ENCODE assay signal across 8 cellular contexts in the genomic region with DNA sequence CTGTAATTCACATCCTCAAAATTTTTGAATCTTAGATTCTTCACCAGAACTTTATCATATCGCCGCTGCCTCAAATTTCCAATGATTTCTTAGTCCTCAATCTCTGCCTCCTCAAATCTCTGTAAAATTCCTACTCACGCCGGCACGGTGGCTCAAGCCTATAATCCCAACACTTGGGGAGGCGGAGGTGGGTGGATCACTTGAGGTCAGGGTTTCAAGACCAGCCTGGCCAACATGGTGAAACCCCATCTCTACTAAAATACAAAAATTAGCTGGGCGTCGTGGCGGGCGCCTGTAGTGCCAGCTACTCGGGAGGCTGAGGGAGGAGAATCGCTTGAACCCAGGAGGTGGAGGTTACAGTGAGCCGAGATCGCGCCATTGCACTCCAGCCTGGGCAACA. TPM values are rescaled to one million over a fixed set of nuclear protein-coding genes. Genes with fewer than 3 reads are reported as not detected.
DNase-seq lines count a peak whose midpoint lies in the region; ATAC-seq, FAIRE-seq and TF ChIP-seq lines count a peak whose summit lies in the region.
"Not testable (repeated sequence)": the region's sequence is repeated elsewhere in the genome, so short reads cannot be mapped to it uniquely, and the experiment has no call there.

No MANE protein-coding gene starts in this region.

- H3K36me3 ChIP-seq in OCI-LY7 (ENCODE audit: insufficient read depth, low read length): peaks cover 16% of the 10 kb centered on the region
- H3K36me3 ChIP-seq in GM12878 (ENCODE audit: control insufficient read depth in 2 of 2, insufficient read depth in 2 of 2, low read length in 1 of 2); smooth muscle cell (ENCODE audit: low read depth): not testable (repeated sequence)

- not testable (repeated sequence) for H3K56ac ChIP-seq in H9 (ENCODE audit: insufficient read length, low read depth, low read length)

- not testable (repeated sequence) for H3K4me1 ChIP-seq in H9 (ENCODE audit: insufficient read depth, low read length); smooth muscle cell (ENCODE audit: low read depth)
- H3K4me1 ChIP-seq in OCI-LY7 (ENCODE audit: insufficient read depth, low read length, poor library complexity, severe bottlenecking) (peaks cover 32% of the 10 kb centered on the region), GM12878 (ENCODE audit: control insufficient read depth, insufficient read depth, low read length) (peaks cover 20% of the 10 kb centered on the region)

- H3K23ac ChIP-seq in H9 (ENCODE audit: insufficient read length, low read depth, low read length): not testable (repeated sequence)

- RAD21 ChIA-PET in GM12878 (lab: Charles Lee; ENCODE audit: unreplicated experiment): interaction anchor here (1.4 to 9.5 kb wide), 2 partner anchors 10 to 22 kb away, joined by 5 to 113 read pairs; no protein-coding TSS in a partner anchor

- not testable (repeated sequence) for H3K27me3 ChIP-seq in H9 (ENCODE audit: insufficient read depth, low read length); GM12878 (replicated peaks in 1 of 2; ENCODE audit: control insufficient read depth in 2 of 2, insufficient read depth in 2 of 2, low read length in 1 of 2); smooth muscle cell (ENCODE audit: low read depth)

- not testable (repeated sequence) for ATAC-seq in GM12878; naive thymus-derived CD8-positive, alpha-beta T cell

- not testable (repeated sequence) for BruUV-seq in OCI-LY7 (replicated peaks; lab: Mats Ljungman, UMichigan); GM12878 (replicated peaks; lab: Mats Ljungman, UMichigan)

- H3K27ac Mint-ChIP-seq in H9: peak overlapping the region in 1 of 3 experiments; percentile 66; a peak in 1 of 7 replicates
- peak overlapping the region; percentile 85 for H3K27ac Mint-ChIP-seq in activated CD4-positive, alpha-beta memory T cell treated with anti-CD3 and anti-CD28 coated beads, Interleukin-2, amount 10 ng/mL, durations not matched to agents 7 days and 5 days
- H3K27ac Mint-ChIP-seq in naive thymus-derived CD8-positive, alpha-beta T cell: peak overlapping the region in 7 of 10 donors; percentile 41 to 82 (median 63)

- H3T11ph ChIP-seq in H9 (ENCODE audit: low read length): not testable (repeated sequence)

- not testable (repeated sequence) for H2BK20ac ChIP-seq in H9 (ENCODE audit: low read depth, low read length, poor library complexity, severe bottlenecking)

- not testable (repeated sequence) for TF ChIP-seq POLR2A in GM12878 (IDR thresholded peaks at IDR 0.05; ENCODE audit: low read depth, low read length)

- H3K27ac ChIP-seq in C4-2B (peak overlapping the region; percentile 96), OCI-LY7 (ENCODE audit: low read depth, low read length, poor library complexity, severe bottlenecking) (peak overlapping the region; percentile 70)
- H3K27ac ChIP-seq in H9 (ENCODE audit: insufficient read length, low read depth, low read length); GM12878 (ENCODE audit: control insufficient read depth, insufficient read depth); smooth muscle cell (ENCODE audit: low read depth): not testable (repeated sequence)

- H3K14ac ChIP-seq in H9 (ENCODE audit: insufficient read depth, low read length): not testable (repeated sequence)

- H3K79me2 ChIP-seq in H9 (ENCODE audit: insufficient read depth, low read length): peaks cover 21% of the 10 kb centered on the region; the same call in 1 of the 2 replicates
- peaks cover 37% of the 10 kb centered on the region for H3K79me2 ChIP-seq in OCI-LY7 (ENCODE audit: insufficient read depth, low read depth, low read length)
- peaks cover 35% of the 10 kb centered on the region for H3K79me2 ChIP-seq in GM12878 (ENCODE audit: control insufficient read depth, insufficient read depth, low read length)
- H3K79me2 ChIP-seq in smooth muscle cell (ENCODE audit: low read depth): peaks cover 37% of the 10 kb centered on the region

- H3K36me3 Mint-ChIP-seq in H9 (ENCODE audit: insufficient read depth in 1 of 3, low read depth in 3 of 3); naive thymus-derived CD8-positive, alpha-beta T cell: not testable (repeated sequence)
- H3K36me3 Mint-ChIP-seq in activated CD4-positive, alpha-beta memory T cell treated with anti-CD3 and anti-CD28 coated beads, Interleukin-2, amount 10 ng/mL, durations not matched to agents 7 days and 5 days (ENCODE audit: low read depth): peaks cover 20% of the 10 kb centered on the region

- H2BK12ac ChIP-seq in H9 (ENCODE audit: insufficient read length, low read depth, low read length): not testable (repeated sequence)

- not testable (repeated sequence) for DNase-seq in H9; OCI-LY7 (ENCODE audit: low spot score); activated CD4-positive, alpha-beta memory T cell treated with anti-CD3 and anti-CD28 coated beads, Interleukin-2, amount 10 ng/mL, durations not matched to agents 7 days and 5 days; GM12878 (ENCODE audit: low read depth, low spot score); fibroblast of mammary gland (ENCODE audit: low read depth); naive thymus-derived CD8-positive, alpha-beta T cell; smooth muscle cell (lab: John Stamatoyannopoulos, UW; ENCODE audit: unreplicated experiment)

- TF ChIP-seq EP300 in GM12878 (IDR thresholded peaks at IDR 0.05; ENCODE audit: borderline replicate concordance in 1 of 2, control insufficient read depth in 1 of 2, low read depth in 2 of 2, low read length in 2 of 2): not testable (repeated sequence)

- not testable (repeated sequence) for H4K5ac ChIP-seq in H9 (ENCODE audit: insufficient read length, low read depth, low read length)

- in situ Hi-C loops in GM12878 (cut with MboI): not testable (repeated sequence)

- H2BK120ac ChIP-seq in H9 (ENCODE audit: low read depth, low read length, poor library complexity, severe bottlenecking): not testable (repeated sequence)

- not testable (repeated sequence) for H3K9me2 ChIP-seq in OCI-LY7 (ENCODE audit: insufficient read depth, low read length)

- SMC1A ChIA-PET in GM12878 (lab: Charles Lee; ENCODE audit: uncharacterized antibody, unreplicated experiment): interaction anchor here (9.5 kb wide), 1 partner anchor 10 kb away, joined by 66 read pairs; no protein-coding TSS in a partner anchor

- not testable (repeated sequence) for H2AFZ ChIP-seq in H9 (ENCODE audit: low read length); smooth muscle cell (ENCODE audit: low read depth)
- peak overlapping the region; percentile 87; the same call in 1 of the 2 replicates for H2AFZ ChIP-seq in OCI-LY7 (ENCODE audit: low read length)
- H2AFZ ChIP-seq in GM12878 (ENCODE audit: control insufficient read depth, low read depth, low read length): peak overlapping the region; percentile 87

- H2BK5ac ChIP-seq in H9 (ENCODE audit: insufficient read length, low read length): not testable (repeated sequence)

- H3K9me3 ChIP-seq in H9 (ENCODE audit: control insufficient read depth, low read depth, low read length); OCI-LY7 (ENCODE audit: low read length); GM12878 (replicated peaks; ENCODE audit: control insufficient read depth, insufficient read depth, low read length); smooth muscle cell (replicated peaks; ENCODE audit: low read depth): not testable (repeated sequence)

- FAIRE-seq in GM12878 (lab: Jason Lieb, UNC): not testable (repeated sequence)

- no CpG with 5 or more reads among the region's 15 CpGs for WGBS in H9 (ENCODE audit: extremely low coverage, insufficient read length, low lambda C conversion rate)
- WGBS in GM12878 (ENCODE audit: insufficient coverage, insufficient replicate concordance, low lambda C conversion rate, missing lambda C conversion rate): 39% methylated on average over 15 of the region's 15 CpGs
- 87% methylated on average over 15 of the region's 15 CpGs for WGBS in smooth muscle cell (ENCODE audit: low lambda C conversion rate)

- H4K8ac ChIP-seq in H9 (replicated peaks; ENCODE audit: insufficient read length, low read depth, low read length): not testable (repeated sequence)

- peaks cover 6 to 14% of the 10 kb centered on the region in 2 experiments for H3K4me1 Mint-ChIP-seq in H9
- H3K4me1 Mint-ChIP-seq in activated CD4-positive, alpha-beta memory T cell treated with anti-CD3 and anti-CD28 coated beads, Interleukin-2, amount 10 ng/mL, durations not matched to agents 7 days and 5 days: peaks cover 61% of the 10 kb centered on the region
- H3K4me1 Mint-ChIP-seq in naive thymus-derived CD8-positive, alpha-beta T cell: peaks cover 17 to 64% (median 52%) of the 10 kb centered on the region in 4 donors

- not testable (repeated sequence) for H2AK5ac ChIP-seq in H9 (ENCODE audit: insufficient read length, low read length)

- TF ChIP-seq RAD21 in GM12878 (IDR thresholded peaks at IDR 0.05; ENCODE audit: insufficient read depth, low read depth, low read length): not testable (repeated sequence)

- peaks cover 14% of the 10 kb centered on the region for H3F3A ChIP-seq in smooth muscle cell (ENCODE audit: low read depth)

- not testable (repeated sequence) for H2BK15ac ChIP-seq in H9 (ENCODE audit: low read depth, low read length)

- H3K18ac ChIP-seq in H9 (ENCODE audit: insufficient read length, low read depth, low read length): not testable (repeated sequence)

- not testable (repeated sequence) for H3K9me3 Mint-ChIP-seq in H9; activated CD4-positive, alpha-beta memory T cell treated with anti-CD3 and anti-CD28 coated beads, Interleukin-2, amount 10 ng/mL, durations not matched to agents 7 days and 5 days; naive thymus-derived CD8-positive, alpha-beta T cell

- H3K4me3 Mint-ChIP-seq in H9: peak overlapping the region; percentile 81 to 99
- H3K4me3 Mint-ChIP-seq in activated CD4-positive, alpha-beta memory T cell treated with anti-CD3 and anti-CD28 coated beads, Interleukin-2, amount 10 ng/mL, durations not matched to agents 7 days and 5 days: peak overlapping the region; percentile 94
- peak overlapping the region; percentile 65 to 92 (median 84) for H3K4me3 Mint-ChIP-seq in naive thymus-derived CD8-positive, alpha-beta T cell

- H3K79me1 ChIP-seq in H9 (ENCODE audit: insufficient read depth, low read depth, low read length, poor library complexity, severe bottlenecking): not testable (repeated sequence)

- not testable (repeated sequence) for H4K91ac ChIP-seq in H9 (ENCODE audit: insufficient read length, low read depth, low read length)

- H3K9ac ChIP-seq in H9 (ENCODE audit: extremely low read depth, insufficient read length, low read length); GM12878 (ENCODE audit: control insufficient read depth, insufficient read depth, low read length); smooth muscle cell (ENCODE audit: low read depth): not testable (repeated sequence)

- H3K27me3 Mint-ChIP-seq in H9 (ENCODE audit: low read depth); activated CD4-positive, alpha-beta memory T cell treated with anti-CD3 and anti-CD28 coated beads, Interleukin-2, amount 10 ng/mL, durations not matched to agents 7 days and 5 days; naive thymus-derived CD8-positive, alpha-beta T cell: not testable (repeated sequence)

- H3K23me2 ChIP-seq in H9 (ENCODE audit: insufficient read length, low read depth, low read length, poor library complexity, severe bottlenecking): not testable (repeated sequence)

- not testable (repeated sequence) for H3K4me2 ChIP-seq in H9 (ENCODE audit: insufficient read depth, insufficient read length, low read length); smooth muscle cell
- peak overlapping the region; percentile 84 for H3K4me2 ChIP-seq in OCI-LY7 (ENCODE audit: low read length)
- peak overlapping the region; percentile 78 for H3K4me2 ChIP-seq in GM12878 (ENCODE audit: control insufficient read depth, insufficient read depth)

- H4K20me1 ChIP-seq in H9 (ENCODE audit: control insufficient read depth, insufficient read depth, insufficient read length); OCI-LY7 (ENCODE audit: insufficient read depth, low read length); GM12878 (ENCODE audit: control insufficient read depth, insufficient read depth): not testable (repeated sequence)
- H4K20me1 ChIP-seq in smooth muscle cell (ENCODE audit: low read depth): peaks cover 33% of the 10 kb centered on the region

- H3K4me3 ChIP-seq in OCI-LY7 (ENCODE audit: low read depth, low read length, poor library complexity, severe bottlenecking) (peak overlapping the region; percentile 75), fibroblast of mammary gland (ENCODE audit: control insufficient read depth, low read depth, low read length) (peak overlapping the region; percentile 87), smooth muscle cell (peak overlapping the region; percentile 91)
- not testable (repeated sequence) for H3K4me3 ChIP-seq in GM12878

- POLR2A ChIA-PET in OCI-LY7 (lab: Charles Lee) (interaction anchor here (1.2 kb wide), 1 partner anchor 17 kb away, joined by 3 read pairs; no protein-coding TSS in a partner anchor), GM12878 (lab: Charles Lee) (interaction anchor here (4.1 kb wide), 1 partner anchor 11 kb away, joined by 32 read pairs; no protein-coding TSS in a partner anchor)
- POLR2A ChIA-PET in activated CD4-positive, alpha-beta memory T cell treated with anti-CD3 and anti-CD28 coated beads, Interleukin-2, amount 10 ng/mL, durations not matched to agents 7 days and 5 days (lab: Charles Lee): interaction anchor here (0.6 to 2.4 kb wide), 4 partner anchors 21 to 161 kb away, joined by 3 to 12 read pairs (median 4); partner anchors contain the start of gene NFE2L1
- POLR2A ChIA-PET in naive thymus-derived CD8-positive, alpha-beta T cell (lab: Charles Lee): interaction anchor here (0.6 to 2.2 kb wide), 3 partner anchors 11 to 301 kb away, joined by 3 to 14 read pairs (median 4); no protein-coding TSS in a partner anchor

- intact Hi-C loops in OCI-LY7 (cut with micrococcal nuclease; ENCODE audit: unreplicated experiment); GM12878 (cut with micrococcal nuclease; ENCODE audit: unreplicated experiment): not testable (repeated sequence)

- H3K4ac ChIP-seq in H9 (ENCODE audit: low read depth, low read length): not testable (repeated sequence)

- CTCF ChIA-PET in OCI-LY7 (lab: Charles Lee; ENCODE audit: unreplicated experiment): not testable (repeated sequence)
- CTCF ChIA-PET in activated CD4-positive, alpha-beta memory T cell treated with anti-CD3 and anti-CD28 coated beads, Interleukin-2, amount 10 ng/mL, durations not matched to agents 7 days and 5 days (lab: Charles Lee): interaction anchor here (1.8 kb wide), 1 partner anchor 66 kb away, joined by 4 read pairs; no protein-coding TSS in a partner anchor
- CTCF ChIA-PET in GM12878 (lab: Yijun Ruan, JAX): interaction anchor here (0.7 to 33.4 kb wide), 4 partner anchors 7 to 702 kb away, joined by 3 to 525 read pairs (median 65); partner anchors contain the start of gene SNX11

- TF ChIP-seq CTCF in C4-2B (conservative IDR thresholded peaks at IDR 0.05); H9 (conservative IDR thresholded peaks at IDR 0.05); OCI-LY7 (conservative IDR thresholded peaks at IDR 0.05; ENCODE audit: low read length); GM12878 (IDR thresholded peaks at IDR 0.05 in 2 of 3, conservative IDR thresholded peaks at IDR 0.05 in 1 of 3; ENCODE audit: control insufficient read depth in 2 of 3, extremely low read depth in 1 of 3, insufficient read depth in 1 of 3, low read depth in 3 of 3, low read length in 3 of 3); fibroblast of mammary gland (conservative IDR thresholded peaks at IDR 0.05; ENCODE audit: control insufficient read depth, insufficient read depth, low read depth, low read length); smooth muscle cell (IDR thresholded peaks at IDR 0.05; ENCODE audit: borderline replicate concordance, insufficient read depth, poor library complexity, severe bottlenecking): not testable (repeated sequence)

RNA-seq across cellular contexts. Expression of gene CBX1, which starts 0.8 kb away (rescaled TPM):
- total RNA-seq in H9 (2021) (155 and 158 TPM in 2 replicates), OCI-LY7 (2022) (68.2 and 70.4 TPM in 2 replicates), GM12878 (2014; rRNA removed) (46.1 and 48.2 TPM in 2 replicates), GM12878 (2014; rRNA removed; fragmentation: Illumina TruSeq; extraction: Trizol) (76.7 and 76.9 TPM in 2 replicates), GM12878 (2021) (55.6 and 57.2 TPM in 2 replicates), smooth muscle cell (63.4 and 72.7 TPM in 2 replicates)
- 59.7 and 64.5 TPM in 2 replicates for total RNA-seq in OCI-LY7 (2014; rRNA removed; shearing (Covaris generic))
- 10 to 100 TPM; 48.3 to 50.8 TPM for total RNA-seq in activated CD4-positive, alpha-beta memory T cell treated with anti-CD3 and anti-CD28 coated beads, Interleukin-2, amount 10 ng/mL, durations not matched to agents 7 days and 5 days
- 12.3 and 13.8 TPM in 2 replicates for total RNA-seq in GM12878 (2013; cell fraction: nucleolus; rRNA removed)
- polyA plus RNA-seq in GM12878 (2011; ENCODE audit: low read depth): 43.2 TPM
- polyA plus RNA-seq in GM12878 (2011; rRNA removed) (39.3 and 52.5 TPM in 2 replicates), GM12878 (2014; fragmentation: Illumina TruSeq; extraction: Trizol) (99.2 and 133 TPM in 2 replicates), GM12878 (2014; fragmentation: Nextera tagmentation; extraction: Ambion mirVana) (10 to 100 TPM; 11.8 to 20.3 TPM), GM12878 (2014; rRNA removed) (43.4 and 45.4 TPM in 2 replicates), GM12878 (2016; fragmentation: Nextera tagmentation; extraction: Ambion mirVana) (10 to 100 TPM; 36.6 to 41.6 TPM), smooth muscle cell (32.7 and 35.6 TPM in 2 replicates)
- polyA plus RNA-seq in GM12878 (2011; cell fraction: cytosol; rRNA removed): 22.2 and 24.0 TPM in 2 replicates
- polyA plus RNA-seq in GM12878 (2011; cell fraction: nucleus; rRNA removed): 11.3 and 14.8 TPM in 2 replicates
- 52.7 and 64.5 TPM in 2 replicates for polyA plus RNA-seq in GM12878 (2012)
- 13.1 TPM in 2 replicates for polyA minus RNA-seq in GM12878 (2011; rRNA and poly(A)+ RNA removed)
- polyA minus RNA-seq in GM12878 (2011; cell fraction: cytosol; rRNA and poly(A)+ RNA removed): 10.4 and 11.5 TPM in 2 replicates
- 3.0 and 5.5 TPM in 2 replicates for polyA minus RNA-seq in GM12878 (2011; cell fraction: nucleus; rRNA and poly(A)+ RNA removed)
- total RNA-seq in naive thymus-derived CD8-positive, alpha-beta T cell: 10 to 100 TPM; 33.6 to 34.6 TPM
- polyA plus RNA-seq in naive thymus-derived CD8-positive, alpha-beta T cell: 10 to 100 TPM; 20.8 to 24.4 (median 24.3) TPM

RNA-seq across cellular contexts. Expression of gene SNX11, which starts 5.5 kb away (rescaled TPM):
- total RNA-seq in H9 (2021): 20.0 and 21.7 TPM in 2 replicates
- total RNA-seq in OCI-LY7 (2014; rRNA removed; shearing (Covaris generic)): 6.5 and 12.0 TPM in 2 replicates
- total RNA-seq in OCI-LY7 (2022): 16.2 and 17.6 TPM in 2 replicates
- total RNA-seq in activated CD4-positive, alpha-beta memory T cell treated with anti-CD3 and anti-CD28 coated beads, Interleukin-2, amount 10 ng/mL, durations not matched to agents 7 days and 5 days: 10 to 100 TPM; 22.6 to 22.8 TPM
- total RNA-seq in GM12878 (2013; cell fraction: nucleolus; rRNA removed): 99.3 and 112 TPM in 2 replicates
- total RNA-seq in GM12878 (2014; rRNA removed): 63.7 and 69.0 TPM in 2 replicates
- 62.3 and 63.1 TPM in 2 replicates for total RNA-seq in GM12878 (2014; rRNA removed; fragmentation: Illumina TruSeq; extraction: Trizol)
- total RNA-seq in GM12878 (2021): 60.8 and 63.4 TPM in 2 replicates
- 61.3 TPM for polyA plus RNA-seq in GM12878 (2011; ENCODE audit: low read depth)
- 116 and 127 TPM in 2 replicates for polyA plus RNA-seq in GM12878 (2011; rRNA removed)
- 107 and 138 TPM in 2 replicates for polyA plus RNA-seq in GM12878 (2011; cell fraction: cytosol; rRNA removed)
- polyA plus RNA-seq in GM12878 (2011; cell fraction: nucleus; rRNA removed): 75.2 and 94.2 TPM in 2 replicates
- polyA plus RNA-seq in GM12878 (2012): 52.4 and 59.0 TPM in 2 replicates
- 66.0 and 77.8 TPM in 2 replicates for polyA plus RNA-seq in GM12878 (2014; fragmentation: Illumina TruSeq; extraction: Trizol)
- 10 to 100 TPM; 61.3 to 75.6 TPM for polyA plus RNA-seq in GM12878 (2014; fragmentation: Nextera tagmentation; extraction: Ambion mirVana)
- 60.9 and 64.2 TPM in 2 replicates for polyA plus RNA-seq in GM12878 (2014; rRNA removed)
- 10 to 100 TPM; 34.2 to 39.9 TPM for polyA plus RNA-seq in GM12878 (2016; fragmentation: Nextera tagmentation; extraction: Ambion mirVana)
- polyA minus RNA-seq in GM12878 (2011; rRNA and poly(A)+ RNA removed): 92.8 and 107 TPM in 2 replicates
- 31.8 and 40.1 TPM in 2 replicates for polyA minus RNA-seq in GM12878 (2011; cell fraction: cytosol; rRNA and poly(A)+ RNA removed)
- 31.7 and 39.3 TPM in 2 replicates for polyA minus RNA-seq in GM12878 (2011; cell fraction: nucleus; rRNA and poly(A)+ RNA removed)
- 10 to 100 TPM; 19.5 to 20.9 TPM for total RNA-seq in naive thymus-derived CD8-positive, alpha-beta T cell
- 10 to 100 TPM; 18.8 to 28.3 (median 25.6) TPM for polyA plus RNA-seq in naive thymus-derived CD8-positive, alpha-beta T cell
- total RNA-seq in smooth muscle cell: 9.9 and 15.3 TPM in 2 replicates
- polyA plus RNA-seq in smooth muscle cell: 22.7 and 22.9 TPM in 2 replicates

RNA-seq across cellular contexts. Expression of gene NFE2L1, which starts 53.9 kb away (rescaled TPM):
- total RNA-seq in H9 (2021): 158 and 161 TPM in 2 replicates
- 42.3 and 60.1 TPM in 2 replicates for total RNA-seq in OCI-LY7 (2014; rRNA removed; shearing (Covaris generic))
- 106 and 124 TPM in 2 replicates for total RNA-seq in OCI-LY7 (2022)
- total RNA-seq in activated CD4-positive, alpha-beta memory T cell treated with anti-CD3 and anti-CD28 coated beads, Interleukin-2, amount 10 ng/mL, durations not matched to agents 7 days and 5 days: 10 to 100 TPM; 69.4 to 70.2 TPM
- 68.6 and 83.4 TPM in 2 replicates for total RNA-seq in GM12878 (2013; cell fraction: nucleolus; rRNA removed)
- 16.5 and 16.8 TPM in 2 replicates for total RNA-seq in GM12878 (2014; rRNA removed)
- 36.2 and 39.9 TPM in 2 replicates for total RNA-seq in GM12878 (2014; rRNA removed; fragmentation: Illumina TruSeq; extraction: Trizol)
- 62.3 and 72.8 TPM in 2 replicates for total RNA-seq in GM12878 (2021)
- 52.9 TPM for polyA plus RNA-seq in GM12878 (2011; ENCODE audit: low read depth)
- 84.5 and 104 TPM in 2 replicates for polyA plus RNA-seq in GM12878 (2011; rRNA removed)
- polyA plus RNA-seq in GM12878 (2011; cell fraction: cytosol; rRNA removed): 78.3 and 81.2 TPM in 2 replicates
- 72.4 and 101 TPM in 2 replicates for polyA plus RNA-seq in GM12878 (2011; cell fraction: nucleus; rRNA removed)
- 70.1 and 111 TPM in 2 replicates for polyA plus RNA-seq in GM12878 (2012)
- polyA plus RNA-seq in GM12878 (2014; fragmentation: Illumina TruSeq; extraction: Trizol): 60.5 and 63.8 TPM in 2 replicates
- 1 to 10 TPM; 3.8 to 4.1 TPM for polyA plus RNA-seq in GM12878 (2014; fragmentation: Nextera tagmentation; extraction: Ambion mirVana)
- 44.7 and 48.6 TPM in 2 replicates for polyA plus RNA-seq in GM12878 (2014; rRNA removed)
- 10 to 100 TPM; 11.1 to 11.5 TPM for polyA plus RNA-seq in GM12878 (2016; fragmentation: Nextera tagmentation; extraction: Ambion mirVana)
- 71.0 and 98.3 TPM in 2 replicates for polyA minus RNA-seq in GM12878 (2011; rRNA and poly(A)+ RNA removed)
- polyA minus RNA-seq in GM12878 (2011; cell fraction: cytosol; rRNA and poly(A)+ RNA removed): 30.1 and 32.1 TPM in 2 replicates
- 22.1 and 37.8 TPM in 2 replicates for polyA minus RNA-seq in GM12878 (2011; cell fraction: nucleus; rRNA and poly(A)+ RNA removed)
- total RNA-seq in naive thymus-derived CD8-positive, alpha-beta T cell: 10 to 100 TPM; 45.5 to 50.4 TPM
- 10 to 100 TPM in 1 of 3 donors, 1 to 10 TPM in 2; 5.0 to 14.2 (median 7.2) TPM for polyA plus RNA-seq in naive thymus-derived CD8-positive, alpha-beta T cell
- total RNA-seq in smooth muscle cell: 101 and 103 TPM in 2 replicates
- polyA plus RNA-seq in smooth muscle cell: 61.0 and 67.6 TPM in 2 replicates
